Comparison of ENCODE assay signal across 21 cellular contexts in the genomic region with DNA sequence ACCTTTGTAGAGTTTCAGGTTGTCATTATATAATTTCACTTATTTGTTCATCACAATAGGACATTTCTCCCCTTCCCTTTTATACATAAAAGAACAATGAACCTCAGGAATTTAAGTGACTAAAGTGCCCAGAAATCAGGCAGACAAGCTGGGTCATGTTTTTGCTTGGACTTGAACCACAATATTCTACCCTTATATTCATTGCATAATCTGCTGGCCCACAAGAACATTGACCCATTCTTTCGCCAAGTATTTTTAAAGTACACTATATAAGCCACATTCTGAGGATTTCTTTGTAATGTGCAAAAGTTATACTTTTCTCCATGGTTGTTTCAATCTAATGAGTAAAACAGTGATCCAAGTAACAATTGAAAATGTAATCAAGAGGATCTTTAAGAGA.
DNase-seq lines count a peak whose midpoint lies in the region; ATAC-seq, FAIRE-seq and TF ChIP-seq lines count a peak whose summit lies in the region.
"Had no signal": no experiment of that assay in that cellular context is flagged by ENCODE, and none has a peak within 500 bp of the region (broad histone marks: within the 10 kb centered on the region; RNA-seq: fewer than 3 reads in every experiment).

No MANE protein-coding gene starts in this region.

- H3K27me3 ChIP-seq in astrocyte (ENCODE audit: insufficient read depth, low read length) (no peaks in the 10 kb centered on the region), mammary epithelial cell (ENCODE audit: insufficient read depth, low read length) (no peaks in the 10 kb centered on the region), neuronal stem cell (ENCODE audit: control insufficient read depth in 3 of 3, insufficient read depth in 3 of 3, low read depth in 1 of 3, low read length in 3 of 3) (no peaks in the 10 kb centered on the region), PC-3 (ENCODE audit: low read length) (no peaks in the 10 kb centered on the region)

- no peak overlapping the region for H3K9ac ChIP-seq in astrocyte (ENCODE audit: low read length)
- H3K9ac ChIP-seq in mammary epithelial cell (ENCODE audit: insufficient read depth, low read length), result no peak overlapping the region
- no peak overlapping the region for H3K9ac ChIP-seq in neuronal stem cell (ENCODE audit: low read depth, low read length, poor library complexity)
- H3K9ac ChIP-seq in PC-3 (ENCODE audit: low read length), result no peak overlapping the region

- H4K20me1 ChIP-seq in astrocyte (ENCODE audit: insufficient read depth, low read length) (no peaks in the 10 kb centered on the region), mammary epithelial cell (ENCODE audit: insufficient read depth, low read length) (no peaks in the 10 kb centered on the region), PC-3 (ENCODE audit: low read length) (no peaks in the 10 kb centered on the region)

- H3K14ac ChIP-seq in neuronal stem cell (ENCODE audit: low read length), result no peak overlapping the region

- no peak overlapping the region for H2BK12ac ChIP-seq in neuronal stem cell (ENCODE audit: low read length)

- H3K27me3 Mint-ChIP-seq in astrocyte (ENCODE audit: low read depth, unreplicated experiment), result no peaks in the 10 kb centered on the region
- H3K27me3 Mint-ChIP-seq: B cell; CD8-positive, alpha-beta memory T cell had no signal

- H3K9me3 ChIP-seq in astrocyte (ENCODE audit: insufficient read depth, low read depth, low read length) (no peaks in the 10 kb centered on the region), mammary epithelial cell (replicated peaks; ENCODE audit: insufficient read depth, low read length) (no peaks in the 10 kb centered on the region), neuronal stem cell (replicated peaks in 1 of 2; ENCODE audit: control insufficient read depth in 2 of 2, insufficient read depth in 1 of 2, low read depth in 1 of 2, low read length in 2 of 2) (peaks cover 0 to 5% of the 10 kb centered on the region in 2 donors), PC-3 (ENCODE audit: low read length) (0 out of 2 replicates have a peak, but pooled peaks cover 5% of the 10 kb centered on the region)

- H3K4me3 ChIP-seq in astrocyte (ENCODE audit: insufficient read depth, low read depth, low read length) (no peak overlapping the region), mammary epithelial cell (replicated peaks in 1 of 3; ENCODE audit: insufficient read depth in 1 of 3, low read depth in 2 of 3, low read length in 3 of 3) (no peak overlapping the region), neuronal stem cell (ENCODE audit: low read length in 2 of 2) (no peak overlapping the region), PC-3 (ENCODE audit: low read length) (no peak overlapping the region)

- no peak overlapping the region for H2BK15ac ChIP-seq in neuronal stem cell (ENCODE audit: low read length)

- in situ Hi-C loops in mammary epithelial cell (cut with MboI; ENCODE audit: low sequenced_read_pairs in 2 of 2), result no loop called here

- dilution Hi-C loops in mammary epithelial cell (cut with HindIII; ENCODE audit: low sequenced_read_pairs), result no loop called here

- peak; percentile 25 for DNase-seq in astrocyte (ENCODE audit: low read depth)
- peak; percentile 32 for DNase-seq in mammary epithelial cell
- DNase-seq in fibroblast of gingiva (ENCODE audit: low read depth), result peak; percentile 2
- DNase-seq in neuronal stem cell (ENCODE audit: low spot score), result no peak
- DNase-seq in PC-3, result no peak
- DNase-seq: Calu3; CD8-positive, alpha-beta memory T cell; KBM-7; MM.1S; NCI-H2029; NCI-H226; NCI-H510A; NCI-H69 had no signal

- no peaks in the 10 kb centered on the region for H3F3A ChIP-seq in PC-3 (ENCODE audit: low read length, unreplicated experiment)

- no peak for ATAC-seq in PC-3
- ATAC-seq in HG03457 (IDR thresholded peaks at IDR 0.05; ENCODE audit: unreplicated experiment), result no peak
- ATAC-seq in HG03520 (IDR thresholded peaks at IDR 0.05; ENCODE audit: unreplicated experiment), result no peak
- ATAC-seq: HCT116, Panc1 had no signal

- H3K27ac Mint-ChIP-seq in astrocyte (ENCODE audit: unreplicated experiment), result no peak overlapping the region
- H3K27ac Mint-ChIP-seq: B cell; CD8-positive, alpha-beta memory T cell had no signal

- BruUV-seq in mammary epithelial cell (replicated peaks; lab: Mats Ljungman, UMichigan) (no TSS peak), PC-3 (replicated peaks; lab: Mats Ljungman, UMichigan) (no TSS peak)

- no peak overlapping the region for H3K27ac ChIP-seq in astrocyte (ENCODE audit: low read depth, low read length)
- no peak overlapping the region for H3K27ac ChIP-seq in mammary epithelial cell (ENCODE audit: insufficient read depth, low read depth, low read length)
- no peak overlapping the region for H3K27ac ChIP-seq in neuronal stem cell (replicated peaks; ENCODE audit: low read length)
- no peak overlapping the region for H3K27ac ChIP-seq in PC-3 (ENCODE audit: low read length)
- H3K27ac ChIP-seq: C4-2B, RWPE1 had no signal

- TF ChIP-seq CTCF in astrocyte (IDR thresholded peaks at IDR 0.05; ENCODE audit: insufficient read depth, low read depth, low read length) (no peak), mammary epithelial cell (conservative IDR thresholded peaks at IDR 0.05 in 1 of 2, IDR thresholded peaks at IDR 0.05 in 1 of 2; ENCODE audit: extremely low read depth in 1 of 2, insufficient read depth in 1 of 2, low read depth in 1 of 2, low read length in 2 of 2) (no peak), PC-3 (conservative IDR thresholded peaks at IDR 0.05; ENCODE audit: low read depth, low read length) (no peak)

- no peak overlapping the region for H3K4me3 Mint-ChIP-seq in astrocyte (ENCODE audit: unreplicated experiment)
- H3K4me3 Mint-ChIP-seq: B cell; CD8-positive, alpha-beta memory T cell had no signal

- H3K79me1 ChIP-seq in neuronal stem cell (ENCODE audit: low read depth, low read length), result no peaks in the 10 kb centered on the region

- POLR2A ChIA-PET in PC-3 (lab: Charles Lee; ENCODE audit: unreplicated experiment), result no interaction called here

- no peak overlapping the region for H3K18ac ChIP-seq in neuronal stem cell (ENCODE audit: low read length)

- H3K4me2 ChIP-seq in astrocyte (ENCODE audit: low read length), result no peak overlapping the region
- H3K4me2 ChIP-seq in mammary epithelial cell (ENCODE audit: insufficient read depth, low read depth, low read length), result no peak overlapping the region
- no peak overlapping the region for H3K4me2 ChIP-seq in neuronal stem cell (ENCODE audit: insufficient read depth, low read length, poor library complexity, severe bottlenecking)
- no peak overlapping the region for H3K4me2 ChIP-seq in PC-3 (ENCODE audit: low read length)

- FAIRE-seq in astrocyte (lab: Jason Lieb, UNC), result no peak
- FAIRE-seq: GM19239 had no signal

- no peaks in the 10 kb centered on the region for H3K36me3 ChIP-seq in astrocyte (ENCODE audit: insufficient read depth, low read length)
- H3K36me3 ChIP-seq in mammary epithelial cell (ENCODE audit: insufficient read depth, low read length), result no peaks in the 10 kb centered on the region
- no peaks in the 10 kb centered on the region for H3K36me3 ChIP-seq in neuronal stem cell (replicated peaks in 1 of 2; ENCODE audit: control insufficient read depth in 2 of 2, insufficient read depth in 2 of 2, low read length in 2 of 2)
- H3K36me3 ChIP-seq in PC-3 (ENCODE audit: low read depth, low read length), result no peaks in the 10 kb centered on the region; the same call in 1 of the 2 replicates

- H2BK5ac ChIP-seq in neuronal stem cell (ENCODE audit: low read length), result no peak overlapping the region

- H3K4me1 ChIP-seq in astrocyte (ENCODE audit: insufficient read depth, low read length), result no peaks in the 10 kb centered on the region
- peaks cover 5% of the 10 kb centered on the region for H3K4me1 ChIP-seq in mammary epithelial cell (ENCODE audit: insufficient read depth, low read length)
- no peaks in the 10 kb centered on the region for H3K4me1 ChIP-seq in neuronal stem cell (ENCODE audit: control insufficient read depth in 2 of 2, insufficient read depth in 1 of 2, low read depth in 1 of 2, low read length in 2 of 2)
- no peaks in the 10 kb centered on the region for H3K4me1 ChIP-seq in PC-3 (ENCODE audit: insufficient read depth, low read length)

- CTCF ChIA-PET in mammary epithelial cell (lab: Charles Lee; ENCODE audit: low non-redundant PET), result no interaction called here
- CTCF ChIA-PET in PC-3 (lab: Charles Lee), result no interaction called here

- intact Hi-C loops in mammary epithelial cell (cut with micrococcal nuclease), result no loop called here
- intact Hi-C loops in PC-3 (cut with micrococcal nuclease), result no loop called here

- no peak overlapping the region for H3K23ac ChIP-seq in neuronal stem cell (ENCODE audit: low read depth, low read length, poor library complexity)

- no peak overlapping the region for H2AK5ac ChIP-seq in neuronal stem cell (ENCODE audit: low read depth, low read length)

- H4K91ac ChIP-seq in neuronal stem cell (ENCODE audit: low read depth, low read length, poor library complexity), result no peak overlapping the region

- no peak overlapping the region for H2BK120ac ChIP-seq in neuronal stem cell (ENCODE audit: low read depth, low read length)

- H3K9me2 ChIP-seq in PC-3 (replicated peaks; ENCODE audit: low read length), result no peaks in the 10 kb centered on the region

- peaks cover 7% of the 10 kb centered on the region for H3K9me3 Mint-ChIP-seq in astrocyte (ENCODE audit: unreplicated experiment)

- no peaks in the 10 kb centered on the region for H3K4me1 Mint-ChIP-seq in astrocyte (ENCODE audit: low read depth, unreplicated experiment)
- H3K4me1 Mint-ChIP-seq: B cell; CD8-positive, alpha-beta memory T cell had no signal

- H2AFZ ChIP-seq in astrocyte (ENCODE audit: low read depth, low read length) (no peak overlapping the region), mammary epithelial cell (ENCODE audit: low read depth, low read length) (no peak overlapping the region), neuronal stem cell (ENCODE audit: low read length) (peak overlapping the region; percentile 7), PC-3 (ENCODE audit: low read length) (no peak overlapping the region)

- 0% methylated on average over 1 of the region's 1 CpG for WGBS in mammary epithelial cell (ENCODE audit: low coverage, missing lambda C conversion rate)
- WGBS in neuronal stem cell (ENCODE audit: extremely low coverage in 2 of 2, insufficient read length in 2 of 2, insufficient replicate concordance in 1 of 2), 2 donors, result no CpG with 5 or more reads among the region's 1 CpG

- no peak overlapping the region for H3K4ac ChIP-seq in neuronal stem cell (ENCODE audit: low read length)

- H3K79me2 ChIP-seq in astrocyte (ENCODE audit: insufficient read depth, low read length), result no peaks in the 10 kb centered on the region
- no peaks in the 10 kb centered on the region for H3K79me2 ChIP-seq in mammary epithelial cell (ENCODE audit: insufficient read depth, low read length)
- H3K79me2 ChIP-seq in PC-3 (ENCODE audit: low read length), result no peaks in the 10 kb centered on the region

- no peaks in the 10 kb centered on the region for H3K36me3 Mint-ChIP-seq in astrocyte (ENCODE audit: low read depth, unreplicated experiment)
- H3K36me3 Mint-ChIP-seq: CD8-positive, alpha-beta memory T cell had no signal

- H4K8ac ChIP-seq in neuronal stem cell (ENCODE audit: low read depth, low read length), result no peak overlapping the region

Comparison
In these comparisons a context has a peak if more than half of its experiments do, and no peak if none do; other contexts are left out.
1. DNase-seq: peak in astrocyte (single experiment), mammary epithelial cell (single experiment) and fibroblast of gingiva (single experiment); none in neuronal stem cell (single experiment) and PC-3 (single experiment).